In the genomic region with DNA sequence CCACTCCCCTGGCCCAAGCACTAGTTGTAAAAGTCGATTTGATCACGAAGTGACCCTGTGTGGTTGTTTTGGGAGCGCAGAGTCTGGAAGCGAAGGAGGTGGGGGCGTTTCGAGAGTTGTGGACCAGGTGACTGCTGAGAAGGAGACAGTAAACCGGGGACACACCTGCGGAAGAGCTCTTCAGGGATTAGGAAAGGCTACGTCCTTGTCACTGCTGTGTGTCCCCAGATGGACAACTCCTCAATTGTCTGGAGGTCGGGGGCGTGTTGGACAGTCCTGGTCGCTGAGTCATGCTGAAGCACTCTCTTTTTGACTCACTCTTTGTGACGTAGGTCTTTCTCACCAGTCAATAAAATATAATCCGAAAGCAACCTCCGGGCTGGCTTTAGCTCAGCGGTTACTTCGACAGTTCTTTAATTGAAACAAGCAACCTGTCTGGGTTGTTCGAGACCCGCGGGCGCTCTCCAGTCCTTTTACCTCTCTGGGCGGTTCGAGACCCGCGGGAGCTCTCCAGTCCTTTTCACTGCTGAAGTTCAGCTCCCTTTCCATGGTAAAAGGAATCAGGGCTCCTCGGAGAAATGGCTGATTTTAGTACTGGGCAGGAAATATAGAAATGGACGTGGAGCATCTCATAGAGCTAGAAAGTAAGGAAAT, we compare ENCODE assay signal across 1 cellular context.
A peak's percentile ranks its signal among the peaks of the same experiment; 100 is the strongest.
TF ChIP-seq lines count a peak whose summit lies in the region.

No MANE protein-coding gene starts in this region.

TF ChIP-seq in HepG2, 621 proteins besides CTCF, POLR2A, EP300 and RAD21 (continued from another document):
- TF ChIP-seq ZNF678 (CRISPR knock-in tag; IDR thresholded peaks at IDR 0.05) (no peak), IRF2 (CRISPR knock-in tag; IDR thresholded peaks at IDR 0.05) (peak; percentile 66; the same call in 1 of the 2 replicates), ZNF766 (CRISPR knock-in tag; IDR thresholded peaks at IDR 0.05; ENCODE audit: borderline replicate concordance) (peak; percentile 75), ZNF569 (CRISPR knock-in tag; IDR thresholded peaks at IDR 0.05; ENCODE audit: borderline replicate concordance) (no peak), ZNF7 (CRISPR knock-in tag; IDR thresholded peaks at IDR 0.05) (no peak), ZNF616 (CRISPR knock-in tag; IDR thresholded peaks at IDR 0.05; ENCODE audit: low read depth) (no peak), RFX5 (IDR thresholded peaks at IDR 0.05; ENCODE audit: low read depth, low read length) (no peak), NFRKB (IDR thresholded peaks at IDR 0.05) (no peak), NFYB (CRISPR knock-in tag; IDR thresholded peaks at IDR 0.05) (0 out of 2 replicates have a peak, but pooled peaks have one; percentile 13), RBM22 (optimal IDR thresholded peaks at IDR 0.05; ENCODE audit: low read length) (peak; percentile 98), RARG (CRISPR knock-in tag; IDR thresholded peaks at IDR 0.05; ENCODE audit: low read depth) (no peak), ZNF564 (CRISPR knock-in tag; IDR thresholded peaks at IDR 0.05) (no peak), MTF2 (CRISPR knock-in tag; IDR thresholded peaks at IDR 0.05; ENCODE audit: borderline replicate concordance) (no peak)
- TF ChIP-seq, protein P1, sequence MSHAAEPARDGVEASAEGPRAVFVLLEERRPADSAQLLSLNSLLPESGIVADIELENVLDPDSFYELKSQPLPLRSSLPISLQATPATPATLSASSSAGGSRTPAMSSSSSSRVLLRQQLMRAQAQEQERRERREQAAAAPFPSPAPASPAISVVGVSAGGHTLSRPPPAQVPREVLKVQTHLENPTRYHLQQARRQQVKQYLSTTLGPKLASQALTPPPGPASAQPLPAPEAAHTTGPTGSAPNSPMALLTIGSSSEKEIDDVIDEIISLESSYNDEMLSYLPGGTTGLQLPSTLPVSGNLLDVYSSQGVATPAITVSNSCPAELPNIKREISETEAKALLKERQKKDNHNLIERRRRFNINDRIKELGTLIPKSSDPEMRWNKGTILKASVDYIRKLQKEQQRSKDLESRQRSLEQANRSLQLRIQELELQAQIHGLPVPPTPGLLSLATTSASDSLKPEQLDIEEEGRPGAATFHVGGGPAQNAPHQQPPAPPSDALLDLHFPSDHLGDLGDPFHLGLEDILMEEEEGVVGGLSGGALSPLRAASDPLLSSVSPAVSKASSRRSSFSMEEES (CRISPR knock-in tag; IDR thresholded peaks at IDR 0.05): 0 out of 2 replicates have a peak, but pooled peaks have one; percentile 40
- TF ChIP-seq, protein P2, sequence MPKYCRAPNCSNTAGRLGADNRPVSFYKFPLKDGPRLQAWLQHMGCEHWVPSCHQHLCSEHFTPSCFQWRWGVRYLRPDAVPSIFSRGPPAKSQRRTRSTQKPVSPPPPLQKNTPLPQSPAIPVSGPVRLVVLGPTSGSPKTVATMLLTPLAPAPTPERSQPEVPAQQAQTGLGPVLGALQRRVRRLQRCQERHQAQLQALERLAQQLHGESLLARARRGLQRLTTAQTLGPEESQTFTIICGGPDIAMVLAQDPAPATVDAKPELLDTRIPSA (CRISPR knock-in tag; IDR thresholded peaks at IDR 0.05; ENCODE audit: borderline replicate concordance): no peak
- TF ChIP-seq, protein P3, sequence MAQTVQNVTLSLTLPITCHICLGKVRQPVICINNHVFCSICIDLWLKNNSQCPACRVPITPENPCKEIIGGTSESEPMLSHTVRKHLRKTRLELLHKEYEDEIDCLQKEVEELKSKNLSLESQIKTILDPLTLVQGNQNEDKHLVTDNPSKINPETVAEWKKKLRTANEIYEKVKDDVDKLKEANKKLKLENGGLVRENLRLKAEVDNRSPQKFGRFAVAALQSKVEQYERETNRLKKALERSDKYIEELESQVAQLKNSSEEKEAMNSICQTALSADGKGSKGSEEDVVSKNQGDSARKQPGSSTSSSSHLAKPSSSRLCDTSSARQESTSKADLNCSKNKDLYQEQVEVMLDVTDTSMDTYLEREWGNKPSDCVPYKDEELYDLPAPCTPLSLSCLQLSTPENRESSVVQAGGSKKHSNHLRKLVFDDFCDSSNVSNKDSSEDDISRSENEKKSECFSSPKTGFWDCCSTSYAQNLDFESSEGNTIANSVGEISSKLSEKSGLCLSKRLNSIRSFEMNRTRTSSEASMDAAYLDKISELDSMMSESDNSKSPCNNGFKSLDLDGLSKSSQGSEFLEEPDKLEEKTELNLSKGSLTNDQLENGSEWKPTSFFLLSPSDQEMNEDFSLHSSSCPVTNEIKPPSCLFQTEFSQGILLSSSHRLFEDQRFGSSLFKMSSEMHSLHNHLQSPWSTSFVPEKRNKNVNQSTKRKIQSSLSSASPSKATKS (CRISPR knock-in tag; IDR thresholded peaks at IDR 0.05): no peak
- TF ChIP-seq, protein P4, sequence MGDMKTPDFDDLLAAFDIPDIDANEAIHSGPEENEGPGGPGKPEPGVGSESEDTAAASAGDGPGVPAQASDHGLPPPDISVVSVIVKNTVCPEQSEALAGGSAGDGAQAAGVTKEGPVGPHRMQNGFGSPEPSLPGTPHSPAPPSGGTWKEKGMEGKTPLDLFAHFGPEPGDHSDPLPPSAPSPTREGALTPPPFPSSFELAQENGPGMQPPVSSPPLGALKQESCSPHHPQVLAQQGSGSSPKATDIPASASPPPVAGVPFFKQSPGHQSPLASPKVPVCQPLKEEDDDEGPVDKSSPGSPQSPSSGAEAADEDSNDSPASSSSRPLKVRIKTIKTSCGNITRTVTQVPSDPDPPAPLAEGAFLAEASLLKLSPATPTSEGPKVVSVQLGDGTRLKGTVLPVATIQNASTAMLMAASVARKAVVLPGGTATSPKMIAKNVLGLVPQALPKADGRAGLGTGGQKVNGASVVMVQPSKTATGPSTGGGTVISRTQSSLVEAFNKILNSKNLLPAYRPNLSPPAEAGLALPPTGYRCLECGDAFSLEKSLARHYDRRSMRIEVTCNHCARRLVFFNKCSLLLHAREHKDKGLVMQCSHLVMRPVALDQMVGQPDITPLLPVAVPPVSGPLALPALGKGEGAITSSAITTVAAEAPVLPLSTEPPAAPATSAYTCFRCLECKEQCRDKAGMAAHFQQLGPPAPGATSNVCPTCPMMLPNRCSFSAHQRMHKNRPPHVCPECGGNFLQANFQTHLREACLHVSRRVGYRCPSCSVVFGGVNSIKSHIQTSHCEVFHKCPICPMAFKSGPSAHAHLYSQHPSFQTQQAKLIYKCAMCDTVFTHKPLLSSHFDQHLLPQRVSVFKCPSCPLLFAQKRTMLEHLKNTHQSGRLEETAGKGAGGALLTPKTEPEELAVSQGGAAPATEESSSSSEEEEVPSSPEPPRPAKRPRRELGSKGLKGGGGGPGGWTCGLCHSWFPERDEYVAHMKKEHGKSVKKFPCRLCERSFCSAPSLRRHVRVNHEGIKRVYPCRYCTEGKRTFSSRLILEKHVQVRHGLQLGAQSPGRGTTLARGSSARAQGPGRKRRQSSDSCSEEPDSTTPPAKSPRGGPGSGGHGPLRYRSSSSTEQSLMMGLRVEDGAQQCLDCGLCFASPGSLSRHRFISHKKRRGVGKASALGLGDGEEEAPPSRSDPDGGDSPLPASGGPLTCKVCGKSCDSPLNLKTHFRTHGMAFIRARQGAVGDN (CRISPR knock-in tag; IDR thresholded peaks at IDR 0.05): no peak; the same call in 1 of the 2 replicates
- TF ChIP-seq, protein P5, sequence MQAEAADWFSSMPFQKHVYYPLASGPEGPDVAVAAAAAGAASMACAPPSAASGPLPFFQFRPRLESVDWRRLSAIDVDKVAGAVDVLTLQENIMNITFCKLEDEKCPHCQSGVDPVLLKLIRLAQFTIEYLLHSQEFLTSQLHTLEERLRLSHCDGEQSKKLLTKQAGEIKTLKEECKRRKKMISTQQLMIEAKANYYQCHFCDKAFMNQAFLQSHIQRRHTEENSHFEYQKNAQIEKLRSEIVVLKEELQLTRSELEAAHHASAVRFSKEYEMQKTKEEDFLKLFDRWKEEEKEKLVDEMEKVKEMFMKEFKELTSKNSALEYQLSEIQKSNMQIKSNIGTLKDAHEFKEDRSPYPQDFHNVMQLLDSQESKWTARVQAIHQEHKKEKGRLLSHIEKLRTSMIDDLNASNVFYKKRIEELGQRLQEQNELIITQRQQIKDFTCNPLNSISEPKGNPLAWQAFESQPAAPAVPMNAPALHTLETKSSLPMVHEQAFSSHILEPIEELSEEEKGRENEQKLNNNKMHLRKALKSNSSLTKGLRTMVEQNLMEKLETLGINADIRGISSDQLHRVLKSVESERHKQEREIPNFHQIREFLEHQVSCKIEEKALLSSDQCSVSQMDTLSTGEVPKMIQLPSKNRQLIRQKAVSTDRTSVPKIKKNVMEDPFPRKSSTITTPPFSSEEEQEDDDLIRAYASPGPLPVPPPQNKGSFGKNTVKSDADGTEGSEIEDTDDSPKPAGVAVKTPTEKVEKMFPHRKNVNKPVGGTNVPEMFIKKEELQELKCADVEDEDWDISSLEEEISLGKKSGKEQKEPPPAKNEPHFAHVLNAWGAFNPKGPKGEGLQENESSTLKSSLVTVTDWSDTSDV (CRISPR knock-in tag; IDR thresholded peaks at IDR 0.05): no peak
